Comparison of ENCODE assay signal across 1 cellular context in genomic region chr1:230747139-230747730, GRCh38.
TF ChIP-seq lines count a peak whose summit lies in the region.

CAPN9 (plus strand) TSS chr1:230747388; CDS start chr1:230747497, 109 bp downstream.

TF ChIP-seq in GM23338, 12 proteins besides CTCF, POLR2A, EP300 and RAD21 (continued from another document):
- no peak for TF ChIP-seq ZNF462 (CRISPR knock-in tag; IDR thresholded peaks at IDR 0.05)
- TF ChIP-seq STAT1 (IDR thresholded peaks at IDR 0.05; ENCODE audit: unreplicated experiment) = no peak
- no peak for TF ChIP-seq JUNB (IDR thresholded peaks at IDR 0.05; ENCODE audit: unreplicated experiment)
- TF ChIP-seq ZNF114 (CRISPR knock-in tag; IDR thresholded peaks at IDR 0.05) = no peak
- TF ChIP-seq EZH2phosphoT487 (IDR thresholded peaks at IDR 0.05; ENCODE audit: unreplicated experiment) = no peak
- no peak for TF ChIP-seq ETS1 (IDR thresholded peaks at IDR 0.05)
- TF ChIP-seq CREB1 (CRISPR knock-in tag; IDR thresholded peaks at IDR 0.05; ENCODE audit: low read depth) = no peak
- no peak for TF ChIP-seq ZNF331 (CRISPR knock-in tag; IDR thresholded peaks at IDR 0.05; ENCODE audit: low read depth)
- TF ChIP-seq NANOG (IDR thresholded peaks at IDR 0.05; ENCODE audit: borderline replicate concordance) = no peak
